Comparison of ENCODE assay signal across 2 cellular contexts in the genomic region with DNA sequence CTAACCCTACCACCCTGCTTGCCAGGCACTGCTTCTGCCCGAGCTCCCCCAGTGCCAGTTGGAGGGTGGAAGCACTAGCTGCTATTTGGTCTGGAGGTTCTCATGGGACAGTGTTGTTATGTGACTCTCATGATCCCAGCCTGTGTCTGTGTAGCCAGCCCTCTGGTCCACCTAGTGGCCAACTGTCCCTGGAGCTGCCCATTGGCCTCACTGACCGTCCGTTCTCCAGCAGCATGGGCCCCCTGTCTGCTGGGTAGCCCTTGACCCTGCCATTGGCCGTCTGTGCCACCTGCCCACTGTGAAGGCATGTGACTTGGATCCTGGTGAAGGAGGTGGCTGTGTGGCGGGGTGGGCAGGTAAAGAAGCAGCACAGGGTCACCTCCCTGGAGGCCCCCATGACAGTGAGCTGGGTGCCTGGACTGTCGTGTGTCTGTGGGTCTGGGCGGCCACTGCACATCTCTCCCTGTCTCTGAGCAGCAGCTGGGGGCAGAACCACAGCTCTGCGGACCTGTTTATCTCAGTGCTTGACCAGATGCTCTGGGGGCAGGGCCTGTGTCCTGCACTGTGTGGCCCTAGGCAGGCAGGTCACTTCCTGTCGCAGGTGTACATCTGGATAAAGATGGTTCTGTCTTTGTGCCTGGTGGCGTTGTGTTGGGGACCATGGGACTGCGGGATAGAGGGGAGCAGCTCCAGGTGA.
TF ChIP-seq lines count a peak whose summit lies in the region.

No MANE protein-coding gene starts in this region.

TF ChIP-seq in IMR-90, 13 proteins besides CTCF, POLR2A, EP300 and RAD21:
- TF ChIP-seq RFX5 (IDR thresholded peaks at IDR 0.05; ENCODE audit: low read depth, low read length) (no peak), CHD1 (IDR thresholded peaks at IDR 0.05; ENCODE audit: low read depth, low read length) (no peak)
- TF ChIP-seq, protein P1, sequence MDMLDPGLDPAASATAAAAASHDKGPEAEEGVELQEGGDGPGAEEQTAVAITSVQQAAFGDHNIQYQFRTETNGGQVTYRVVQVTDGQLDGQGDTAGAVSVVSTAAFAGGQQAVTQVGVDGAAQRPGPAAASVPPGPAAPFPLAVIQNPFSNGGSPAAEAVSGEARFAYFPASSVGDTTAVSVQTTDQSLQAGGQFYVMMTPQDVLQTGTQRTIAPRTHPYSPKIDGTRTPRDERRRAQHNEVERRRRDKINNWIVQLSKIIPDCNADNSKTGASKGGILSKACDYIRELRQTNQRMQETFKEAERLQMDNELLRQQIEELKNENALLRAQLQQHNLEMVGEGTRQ (IDR thresholded peaks at IDR 0.05; ENCODE audit: low read depth, low read length): no peak

TF ChIP-seq in H1, 55 proteins besides CTCF, POLR2A, EP300 and RAD21:
- TF ChIP-seq NANOG (IDR thresholded peaks at IDR 0.05; ENCODE audit: insufficient read depth, low read depth, low read length, poor library complexity, severe bottlenecking): no peak
- TF ChIP-seq, protein P1 (IDR thresholded peaks at IDR 0.05; ENCODE audit: low read length): no peak
- no peak for TF ChIP-seq SIX5 (IDR thresholded peaks at IDR 0.05; ENCODE audit: low read depth, low read length)
- TF ChIP-seq CBX5 (IDR thresholded peaks at IDR 0.05; ENCODE audit: low read depth, low read length): no peak
- no peak for TF ChIP-seq RNF2 (IDR thresholded peaks at IDR 0.05; ENCODE audit: borderline replicate concordance, low read depth, low read length, missing control alignments, poor library complexity, severe bottlenecking)
- no peak for TF ChIP-seq TBP (IDR thresholded peaks at IDR 0.05; ENCODE audit: low read depth, low read length)
- TF ChIP-seq YY1 (IDR thresholded peaks at IDR 0.05; ENCODE audit: low read depth, low read length): no peak
- no peak for TF ChIP-seq HDAC2 (IDR thresholded peaks at IDR 0.05; ENCODE audit: borderline replicate concordance in 1 of 2, low read depth in 2 of 2, low read length in 2 of 2)
- no peak for TF ChIP-seq CHD2 (IDR thresholded peaks at IDR 0.05; ENCODE audit: low read length)
- no peak for TF ChIP-seq TAF1 (IDR thresholded peaks at IDR 0.05; ENCODE audit: low read depth, low read length)
- no peak for TF ChIP-seq TCF12 (IDR thresholded peaks at IDR 0.05; ENCODE audit: low read depth, low read length)
- no peak for TF ChIP-seq ASH2L (IDR thresholded peaks at IDR 0.05; ENCODE audit: low read length)
- no peak for TF ChIP-seq SP2 (IDR thresholded peaks at IDR 0.05; ENCODE audit: low read length)
